26 cellular contexts compared by ENCODE assay signal in the genomic region with DNA sequence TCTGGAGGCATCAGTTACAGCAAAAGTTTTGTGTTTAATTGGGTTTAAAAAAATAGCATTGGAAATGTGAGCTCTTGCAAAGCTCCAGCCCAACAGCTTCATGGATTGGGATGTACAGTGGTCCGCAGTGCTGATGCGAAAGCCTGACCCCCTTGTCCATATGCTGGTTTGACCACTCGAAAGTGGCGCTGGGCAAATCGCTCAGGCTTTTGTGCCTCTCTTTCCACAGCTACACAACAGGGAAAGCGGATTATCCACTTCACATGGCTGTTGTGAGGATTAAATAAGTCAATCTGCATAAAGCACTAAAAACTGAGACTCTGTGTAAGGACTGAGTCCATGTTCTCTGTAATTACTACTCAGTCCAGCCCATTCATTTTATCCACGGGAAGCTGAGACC. TPM values are rescaled to one million over a fixed set of nuclear protein-coding genes. Genes with fewer than 3 reads are reported as not detected.
"Had no signal": no experiment of that assay in that cellular context is flagged by ENCODE, and none has a peak within 500 bp of the region (broad histone marks: within the 10 kb centered on the region; RNA-seq: fewer than 3 reads in every experiment).

No MANE protein-coding gene starts in this region.

- H3K27me3 ChIP-seq: colonic mucosa, gastroesophageal sphincter, hepatocyte, ovary, sigmoid colon, upper lobe of left lung, vagina had no signal

- H3K4me3 ChIP-seq: colonic mucosa, gastroesophageal sphincter, hepatocyte, ovary, sigmoid colon, thoracic aorta, upper lobe of left lung, vagina had no signal

- H3K27ac ChIP-seq: colonic mucosa, gastroesophageal sphincter, hepatocyte, ovary, sigmoid colon, thoracic aorta, upper lobe of left lung, vagina had no signal

- H3K4me1 ChIP-seq: colonic mucosa, gastroesophageal sphincter, upper lobe of left lung, vagina had no signal

- H3K27me3 Mint-ChIP-seq: progenitor cell of endocrine pancreas; stimulated activated naive CD8-positive, alpha-beta T cell treated with anti-CD3 and anti-CD28 coated beads, Interleukin-15, Interleukin-2, amounts not matched to agents 100 ng/mL and 50 ng/mL, for 24 hours had no signal

- H3K9me3 ChIP-seq: colonic mucosa, gastroesophageal sphincter, ovary, sigmoid colon, thoracic aorta, vagina had no signal

- H3K36me3 ChIP-seq: colonic mucosa, gastroesophageal sphincter, ovary, sigmoid colon, thoracic aorta, upper lobe of left lung, vagina had no signal

- H2AFZ ChIP-seq: hepatocyte had no signal

- DNase-seq: activated CD4-positive, alpha-beta T cell treated with anti-CD3 and anti-CD28 coated beads for 4 hours; activated CD4-positive, alpha-beta T cell treated with anti-CD3 and anti-CD28 coated beads, Interleukin-2, amount 50 U/mL, for 4 hours; activated naive CD4-positive, alpha-beta T cell; activated T-cell treated with anti-CD3 and anti-CD28 coated beads for 4 hours; activated T-cell treated with anti-CD3 and anti-CD28 coated beads, Interleukin-2, amount 50 U/mL, for 72 hours; cerebellar nuclear complex; colonic mucosa; effector memory CD4-positive, alpha-beta T cell; erythroblast; left ventricle myocardium superior; naive thymus-derived CD4-positive, alpha-beta T cell; ovary; retina; sigmoid colon; stimulated activated CD4-positive, alpha-beta T cell treated with anti-CD3 and anti-CD28 coated beads, Interleukin-4, amount 100 ng/mL, for 24 hours; T-helper 1 cell; upper lobe of left lung had no signal

- H3K27ac Mint-ChIP-seq: activated naive CD4-positive, alpha-beta T cell treated with anti-CD3 and anti-CD28 coated beads, Interleukin-2, amount 50 U/mL, for 72 hours; activated T-cell treated with anti-CD3 and anti-CD28 coated beads, Interleukin-2, amount 50 U/mL, for 72 hours; naive thymus-derived CD4-positive, alpha-beta T cell; stimulated activated effector memory CD8-positive, alpha-beta T cell treated with anti-CD3 and anti-CD28 coated beads, Interleukin-12 subunit alpha, Interleukin-12 subunit beta, amount 100 ng/mL, for 72 hours; stimulated activated naive CD8-positive, alpha-beta T cell treated with anti-CD3 and anti-CD28 coated beads, Interleukin-15, Interleukin-2, amounts not matched to agents 100 ng/mL and 50 ng/mL, for 24 hours; T-helper 2 cell treated with Interferon-gamma antibody and Interleukin-4, amounts not matched to agents 5 μg/mL and 100 μg/mL, for 36 hours had no signal

- H3K4me2 ChIP-seq: hepatocyte had no signal

- H3K4me1 Mint-ChIP-seq: naive thymus-derived CD4-positive, alpha-beta T cell; stimulated activated effector memory CD8-positive, alpha-beta T cell treated with anti-CD3 and anti-CD28 coated beads, Interleukin-12 subunit alpha, Interleukin-12 subunit beta, amount 100 ng/mL, for 72 hours had no signal

- H3K4me3 Mint-ChIP-seq: activated T-cell treated with anti-CD3 and anti-CD28 coated beads, Interleukin-2, amount 50 U/mL, for 72 hours; naive thymus-derived CD4-positive, alpha-beta T cell; stimulated activated effector memory CD8-positive, alpha-beta T cell treated with anti-CD3 and anti-CD28 coated beads, Interleukin-12 subunit alpha, Interleukin-12 subunit beta, amount 100 ng/mL, for 72 hours; stimulated activated naive CD8-positive, alpha-beta T cell treated with anti-CD3 and anti-CD28 coated beads, Interleukin-15, Interleukin-2, amounts not matched to agents 100 ng/mL and 50 ng/mL, for 24 hours; T-helper 2 cell treated with Interferon-gamma antibody and Interleukin-4, amounts not matched to agents 5 μg/mL and 100 μg/mL, for 36 hours had no signal

- H3K36me3 Mint-ChIP-seq: activated naive CD4-positive, alpha-beta T cell treated with anti-CD3 and anti-CD28 coated beads, Interleukin-2, amount 50 U/mL, for 72 hours; stimulated activated effector memory CD8-positive, alpha-beta T cell treated with anti-CD3 and anti-CD28 coated beads, Interleukin-12 subunit alpha, Interleukin-12 subunit beta, amount 100 ng/mL, for 72 hours had no signal

- ATAC-seq: activated naive CD4-positive, alpha-beta T cell treated with anti-CD3 and anti-CD28 coated beads, Interleukin-2, amount 50 U/mL, for 72 hours; activated T-cell treated with anti-CD3 and anti-CD28 coated beads, Interleukin-2, amount 50 U/mL, for 72 hours; gastroesophageal sphincter; left ventricle myocardium superior; naive thymus-derived CD4-positive, alpha-beta T cell; stimulated activated effector memory CD8-positive, alpha-beta T cell treated with anti-CD3 and anti-CD28 coated beads, Interleukin-12 subunit alpha, Interleukin-12 subunit beta, amount 100 ng/mL, for 72 hours had no signal

RNA-seq across cellular contexts. Expression of a gene that starts 57.2 kb away (rescaled TPM):
- polyA plus RNA-seq: naive thymus-derived CD4-positive, alpha-beta T cell had no signal
